Comparison of ENCODE assay signal across 20 cellular contexts in genomic region chr12:31644536-31644935, GRCh38. TPM values are rescaled to one million over a fixed set of nuclear protein-coding genes. Genes with fewer than 3 reads are reported as not detected.
DNase-seq lines count a peak whose midpoint lies in the region; ATAC-seq and TF ChIP-seq lines count a peak whose summit lies in the region.
"Had no signal": no experiment of that assay in that cellular context is flagged by ENCODE, and none has a peak within 500 bp of the region (broad histone marks: within the 10 kb centered on the region; RNA-seq: fewer than 3 reads in every experiment).

No MANE protein-coding gene starts in this region.

- no peaks in the 10 kb centered on the region for H3K36me3 Mint-ChIP-seq in stimulated activated naive CD8-positive, alpha-beta T cell treated with anti-CD3 and anti-CD28 coated beads, Interleukin-15, Interleukin-2, amounts not matched to agents 100 ng/mL and 50 ng/mL, for 24 hours (ENCODE audit: low read depth)
- H3K36me3 Mint-ChIP-seq: CD14-positive monocyte, IgD-negative memory B cell had no signal

- peak overlapping the region; percentile 52 for H3K27ac Mint-ChIP-seq in stimulated activated naive CD8-positive, alpha-beta T cell treated with anti-CD3 and anti-CD28 coated beads, Interleukin-15, Interleukin-2, amounts not matched to agents 100 ng/mL and 50 ng/mL, for 24 hours
- peak overlapping the region in 1 of 2 donors; percentile 74 for H3K27ac Mint-ChIP-seq in stimulated activated naive CD8-positive, alpha-beta T cell treated with anti-CD3 and anti-CD28 coated beads, Interleukin-15, amount 100 ng/mL, for 72 hours

- no peaks in the 10 kb centered on the region for H3K9me3 Mint-ChIP-seq in stimulated activated naive CD8-positive, alpha-beta T cell treated with anti-CD3 and anti-CD28 coated beads, Interleukin-15, Interleukin-2, amounts not matched to agents 100 ng/mL and 50 ng/mL, for 24 hours
- H3K9me3 Mint-ChIP-seq in stimulated activated naive CD8-positive, alpha-beta T cell treated with anti-CD3 and anti-CD28 coated beads, Interleukin-15, amount 100 ng/mL, for 72 hours: no peaks in the 10 kb centered on the region
- H3K9me3 Mint-ChIP-seq: IgD-negative memory B cell had no signal

- H3K27me3 Mint-ChIP-seq in stimulated activated naive CD8-positive, alpha-beta T cell treated with anti-CD3 and anti-CD28 coated beads, Interleukin-15, Interleukin-2, amounts not matched to agents 100 ng/mL and 50 ng/mL, for 24 hours: no peaks in the 10 kb centered on the region
- no peaks in the 10 kb centered on the region for H3K27me3 Mint-ChIP-seq in stimulated activated naive CD8-positive, alpha-beta T cell treated with anti-CD3 and anti-CD28 coated beads, Interleukin-15, amount 100 ng/mL, for 72 hours
- H3K27me3 Mint-ChIP-seq: IgD-negative memory B cell had no signal

- in situ Hi-C loops in GM13977 (cut with MboI; ENCODE audit: low pct_unique_long_range_greater_than_20kb, low sequenced_read_pairs, unreplicated experiment): no loop called here

- TF ChIP-seq CTCF in GM13977 (IDR thresholded peaks at IDR 0.05; ENCODE audit: extremely low read depth, insufficient read depth, missing control alignments): no peak

- DNase-seq in stimulated activated naive CD8-positive, alpha-beta T cell treated with anti-CD3 and anti-CD28 coated beads, Interleukin-15, amount 100 ng/mL, for 72 hours: no peak
- peak; percentile 22 for DNase-seq in iris pigment epithelial cell (ENCODE audit: low read depth)
- peak; percentile 38 for DNase-seq in renal cortical epithelial cell (ENCODE audit: low read depth)
- DNase-seq in GM13977 (ENCODE audit: low spot score): no peak
- DNase-seq: GM23248, MV-4-11, NCI-H1105 treated with DMSO at 0.1 percent for 48 hours, NCI-H2081, NCI-H2171, NCI-H345, NCI-H524, NCI-H82, Peyer's patch had no signal

- no peak overlapping the region for H3K4me3 Mint-ChIP-seq in stimulated activated naive CD8-positive, alpha-beta T cell treated with anti-CD3 and anti-CD28 coated beads, Interleukin-15, Interleukin-2, amounts not matched to agents 100 ng/mL and 50 ng/mL, for 24 hours
- no peak overlapping the region for H3K4me3 Mint-ChIP-seq in stimulated activated naive CD8-positive, alpha-beta T cell treated with anti-CD3 and anti-CD28 coated beads, Interleukin-15, amount 100 ng/mL, for 72 hours
- H3K4me3 Mint-ChIP-seq: CD14-positive monocyte, IgD-negative memory B cell had no signal

- ATAC-seq in stimulated activated naive CD8-positive, alpha-beta T cell treated with anti-CD3 and anti-CD28 coated beads, Interleukin-15, amount 100 ng/mL, for 72 hours: no peak
- ATAC-seq in HG03025 (IDR thresholded peaks at IDR 0.05; ENCODE audit: low FRiP score, unreplicated experiment) (no peak), GM18861 (IDR thresholded peaks at IDR 0.05; ENCODE audit: unreplicated experiment) (no peak)
- ATAC-seq: HCT116, Right ventricle myocardium inferior had no signal

- H3K4me1 Mint-ChIP-seq in stimulated activated naive CD8-positive, alpha-beta T cell treated with anti-CD3 and anti-CD28 coated beads, Interleukin-15, Interleukin-2, amounts not matched to agents 100 ng/mL and 50 ng/mL, for 24 hours (ENCODE audit: low read depth): peaks cover 7% of the 10 kb centered on the region
- H3K4me1 Mint-ChIP-seq in stimulated activated naive CD8-positive, alpha-beta T cell treated with anti-CD3 and anti-CD28 coated beads, Interleukin-15, amount 100 ng/mL, for 72 hours: no peaks in the 10 kb centered on the region

RNA-seq across cellular contexts. Expression of gene ETFBKMT, which starts 15.0 kb away (rescaled TPM):
- total RNA-seq in renal cortical epithelial cell: 1.4 and 4.3 TPM in 2 replicates

RNA-seq across cellular contexts. Expression of gene DENND5B, which starts 53.6 kb away (rescaled TPM):
- total RNA-seq in renal cortical epithelial cell: 9.2 and 23.9 TPM in 2 replicates

Comparison
In these comparisons a context has a peak if more than half of its experiments do, and no peak if none do; other contexts are left out.
1. DNase-seq: peak in iris pigment epithelial cell (single experiment) and renal cortical epithelial cell (single experiment); none in stimulated activated naive CD8-positive, alpha-beta T cell treated with anti-CD3 and anti-CD28 coated beads, Interleukin-15, amount 100 ng/mL, for 72 hours (0 of 2) and GM13977 (single experiment).